32 cellular contexts compared by ENCODE assay signal in genomic region chr15:27774638-27775037, GRCh38.
"Had no signal": no experiment of that assay in that cellular context is flagged by ENCODE, and none has a peak within 500 bp of the region (broad histone marks: within the 10 kb centered on the region; RNA-seq: fewer than 3 reads in every experiment).

No MANE protein-coding gene starts in this region.

- H3K4me1 Mint-ChIP-seq: naive thymus-derived CD8-positive, alpha-beta T cell; nephron progenitor cell; stimulated activated memory B cell treated with anti-CD40 and anti-IgM and Interleukin-4, amounts not matched to agents 10 μg/mL and 1 μg/mL and 100 μg/mL, for 72 hours; stimulated activated naive CD8-positive, alpha-beta T cell treated with anti-CD3 and anti-CD28 coated beads, Interleukin-15, amount 100 ng/mL, for 72 hours had no signal

- H3K4me1 ChIP-seq: parathyroid adenoma, psoas muscle, right lobe of liver, spleen, thyroid gland, tibial nerve, upper lobe of right lung, uterus had no signal

- ATAC-seq: naive thymus-derived CD8-positive, alpha-beta T cell; natural killer cell treated with Interleukin-12 subunit alpha and Interleukin-12 subunit beta and Interleukin-15 and Interleukin-18, amount 100 ng/mL, for 72 hours; psoas muscle; right cardiac atrium; right lobe of liver; stimulated activated memory B cell treated with anti-CD40 and anti-IgM and Interleukin-4, amounts not matched to agents 10 μg/mL and 1 μg/mL and 100 μg/mL, for 72 hours; stimulated activated naive CD8-positive, alpha-beta T cell treated with anti-CD3 and anti-CD28 coated beads, Interleukin-15, amount 100 ng/mL, for 72 hours; stimulated activated naive CD8-positive, alpha-beta T cell treated with anti-CD3 and anti-CD28 coated beads, Interleukin-15, Interleukin-2, amounts not matched to agents 100 U/mL and 50 U/mL, for 24 hours; upper lobe of right lung had no signal

- H3K79me2 ChIP-seq: parathyroid adenoma had no signal

- H3K27ac Mint-ChIP-seq: natural killer cell treated with Interleukin-12 subunit alpha and Interleukin-12 subunit beta and Interleukin-15 and Interleukin-18, amount 100 ng/mL, for 72 hours; nephron progenitor cell; progenitor cell of endocrine pancreas; stimulated activated memory B cell treated with anti-CD40 and anti-IgM and Interleukin-4, amounts not matched to agents 10 μg/mL and 1 μg/mL and 100 μg/mL, for 72 hours had no signal

- H2AFZ ChIP-seq: parathyroid adenoma had no signal

- H3K9me3 ChIP-seq: psoas muscle, right lobe of liver, thoracic aorta, thyroid gland, upper lobe of right lung, uterus had no signal

- H3K4me3 Mint-ChIP-seq: naive thymus-derived CD8-positive, alpha-beta T cell; natural killer cell treated with Interleukin-12 subunit alpha and Interleukin-12 subunit beta and Interleukin-15 and Interleukin-18, amount 100 ng/mL, for 72 hours; nephron progenitor cell; neural crest cell; stimulated activated memory B cell treated with anti-CD40 and anti-IgM and Interleukin-4, amounts not matched to agents 10 μg/mL and 1 μg/mL and 100 μg/mL, for 72 hours; stimulated activated naive CD8-positive, alpha-beta T cell treated with anti-CD3 and anti-CD28 coated beads, Interleukin-15, amount 100 ng/mL, for 72 hours had no signal

- H3K36me3 Mint-ChIP-seq: naive B cell; stimulated activated memory B cell treated with anti-CD40 and anti-IgM and Interleukin-4, amounts not matched to agents 10 μg/mL and 1 μg/mL and 100 μg/mL, for 72 hours had no signal

- H3K4me3 ChIP-seq: ovary, psoas muscle, right lobe of liver, skin epidermis, smooth muscle cell, spleen, thoracic aorta, thyroid gland, tibial nerve, upper lobe of right lung, uterus had no signal

- H3K4me2 ChIP-seq: smooth muscle cell had no signal

- H3K27ac ChIP-seq: ovary, parathyroid adenoma, psoas muscle, right lobe of liver, skin epidermis, spleen, thoracic aorta, thyroid gland, tibial nerve, upper lobe of right lung, uterus had no signal

- H3K27me3 Mint-ChIP-seq: naive B cell; natural killer cell treated with Interleukin-12 subunit alpha and Interleukin-12 subunit beta and Interleukin-15 and Interleukin-18, amount 100 ng/mL, for 72 hours; progenitor cell of endocrine pancreas; stimulated activated memory B cell treated with anti-CD40 and anti-IgM and Interleukin-4, amounts not matched to agents 10 μg/mL and 1 μg/mL and 100 μg/mL, for 72 hours; stimulated activated naive CD8-positive, alpha-beta T cell treated with anti-CD3 and anti-CD28 coated beads, Interleukin-15, amount 100 ng/mL, for 72 hours had no signal

- H3K9ac ChIP-seq: parathyroid adenoma had no signal

- H3K27me3 ChIP-seq: ovary, right lobe of liver, spleen, thyroid gland, tibial nerve, upper lobe of right lung, uterus had no signal

- DNase-seq: naive B cell; naive thymus-derived CD8-positive, alpha-beta T cell; nephron progenitor cell; occipital lobe; ovary; posterior cingulate gyrus; psoas muscle; right cardiac atrium; right lobe of liver; spleen; stimulated activated CD4-positive, alpha-beta T cell treated with anti-CD3 and anti-CD28 coated beads, Interleukin-12 subunit alpha, Interleukin-12 subunit beta, amount 100 ng/mL, for 4 hours; stimulated activated CD4-positive, alpha-beta T cell treated with anti-CD3 and anti-CD28 coated beads, Interleukin-1b, Interleukin-23, amount 100 ng/mL, for 48 hours; stimulated activated CD4-positive, alpha-beta T cell treated with anti-CD3 and anti-CD28 coated beads, Interleukin-4, amount 100 ng/mL, for 1 hour; stimulated activated CD4-positive, alpha-beta T cell treated with anti-CD3 and anti-CD28 coated beads, Interleukin-4, amount 100 ng/mL, for 4 hours; stimulated activated CD8-positive, alpha-beta memory T cell treated with anti-CD3 and anti-CD28 coated beads, Interleukin-4, amount 100 ng/mL, for 48 hours; stimulated activated naive CD4-positive, alpha-beta T cell; stimulated activated naive CD8-positive, alpha-beta T cell treated with anti-CD3 and anti-CD28 coated beads, Interleukin-15, amount 100 ng/mL, for 72 hours; stimulated activated naive CD8-positive, alpha-beta T cell treated with anti-CD3 and anti-CD28 coated beads, Interleukin-15, Interleukin-2, amounts not matched to agents 100 U/mL and 50 U/mL, for 24 hours; substantia nigra; thyroid gland; trophoblast cell; upper lobe of right lung; uterus had no signal

- H3K36me3 ChIP-seq: ovary, right lobe of liver, spleen, thoracic aorta, thyroid gland, tibial nerve, upper lobe of right lung, uterus had no signal
